ENCODE assay signal across 8 cellular contexts in genomic region chr6:144013486-144013909, GRCh38. TPM values are rescaled to one million over a fixed set of nuclear protein-coding genes. Genes with fewer than 3 reads are reported as not detected.
DNase-seq lines count a peak whose midpoint lies in the region; ATAC-seq, FAIRE-seq and TF ChIP-seq lines count a peak whose summit lies in the region.

No MANE protein-coding gene starts in this region.

- TF ChIP-seq POLR2A in esophagus squamous epithelium (IDR thresholded peaks at IDR 0.05), result no peak

- FAIRE-seq in HTR-8/SVneo (lab: Jason Lieb, UNC), result no peak

- peak; percentile 54 for ATAC-seq in naive thymus-derived CD4-positive, alpha-beta T cell
- no peak for ATAC-seq in GM18861 (IDR thresholded peaks at IDR 0.05; ENCODE audit: unreplicated experiment)

- H3K9me2 ChIP-seq in DOHH2 (replicated peaks; ENCODE audit: control insufficient read depth, low read length) (no peaks in the 10 kb centered on the region), OCI-LY1 (ENCODE audit: low read depth, low read length) (no peaks in the 10 kb centered on the region)

- no peak overlapping the region for H2AFZ ChIP-seq in OCI-LY1 (ENCODE audit: low read length)

- H4K20me1 ChIP-seq in DOHH2 (ENCODE audit: control insufficient read depth, insufficient read depth, low read depth, low read length), result no peaks in the 10 kb centered on the region
- no peaks in the 10 kb centered on the region for H4K20me1 ChIP-seq in OCI-LY1 (ENCODE audit: insufficient read depth, low read length)

- H3K27me3 ChIP-seq in DOHH2 (ENCODE audit: control insufficient read depth, low read length), result 0 out of 2 replicates have a peak, but pooled peaks cover 3% of the 10 kb centered on the region
- H3K27me3 ChIP-seq in OCI-LY1 (ENCODE audit: insufficient read depth, low read length), result no peaks in the 10 kb centered on the region
- H3K27me3 ChIP-seq in esophagus squamous epithelium, result no peaks in the 10 kb centered on the region
- H3K27me3 ChIP-seq in naive thymus-derived CD4-positive, alpha-beta T cell (ENCODE audit: control insufficient read depth in 2 of 2, insufficient read depth in 2 of 2, low read length in 2 of 2), result peaks cover 0 to 6% of the 10 kb centered on the region in 2 donors

- TF ChIP-seq CTCF in DOHH2 (IDR thresholded peaks at IDR 0.05; ENCODE audit: low read depth, low read length, poor library complexity, severe bottlenecking) (peak; percentile 85), OCI-LY1 (IDR thresholded peaks at IDR 0.05; ENCODE audit: low read length) (peak; percentile 83), esophagus squamous epithelium (IDR thresholded peaks at IDR 0.05) (peak; percentile 79 to 89 (median 88))

- no peaks in the 10 kb centered on the region for H3K36me3 ChIP-seq in DOHH2 (ENCODE audit: control insufficient read depth, low read length)
- no peaks in the 10 kb centered on the region for H3K36me3 ChIP-seq in OCI-LY1 (ENCODE audit: insufficient read depth, low read length)
- no peaks in the 10 kb centered on the region for H3K36me3 ChIP-seq in esophagus squamous epithelium
- no peaks in the 10 kb centered on the region for H3K36me3 ChIP-seq in naive thymus-derived CD4-positive, alpha-beta T cell (ENCODE audit: control insufficient read depth in 2 of 3, insufficient read depth in 3 of 3, low read length in 3 of 3)

- H3K4me2 ChIP-seq in DOHH2 (ENCODE audit: low read length), result no peak overlapping the region
- H3K4me2 ChIP-seq in OCI-LY1 (ENCODE audit: low read length), result no peak overlapping the region

- peak overlapping the region in 1 of 9 donors; percentile 9 for H3K27ac Mint-ChIP-seq in naive thymus-derived CD4-positive, alpha-beta T cell

- intact Hi-C loops in esophagus squamous epithelium (cut with DNase I), result loop anchor here (5.0 kb wide), 2 partner anchors 71 to 441 kb away; no protein-coding TSS in a partner anchor
- intact Hi-C loops in naive thymus-derived CD4-positive, alpha-beta T cell (cut with micrococcal nuclease), result loop anchor here (1.0 to 10.0 kb wide), 15 partner anchors 49 to 1869 kb away; partner anchors contain the start of genes NMBR (in 1 of the 2), SF3B5 (in 1 of the 2) and VTA1 (in 1 of the 2)

- H3K4me3 Mint-ChIP-seq in naive thymus-derived CD4-positive, alpha-beta T cell, result no peak overlapping the region

- POLR2A ChIA-PET in naive thymus-derived CD4-positive, alpha-beta T cell (lab: Charles Lee), result no interaction called here

- no peak overlapping the region for H3K9ac ChIP-seq in OCI-LY1 (ENCODE audit: low read length)

- no peaks in the 10 kb centered on the region for H3K79me2 ChIP-seq in DOHH2 (ENCODE audit: control insufficient read depth, low read length)
- no peaks in the 10 kb centered on the region for H3K79me2 ChIP-seq in OCI-LY1 (ENCODE audit: insufficient read depth, low read length)

- H3K27me3 Mint-ChIP-seq in naive thymus-derived CD4-positive, alpha-beta T cell, result peaks cover 11 to 45% (median 28%) of the 10 kb centered on the region in 5 donors

- WGBS in esophagus squamous epithelium, 2 donors, result 13 to 15% methylated on average over 8 of the region's 8 CpGs

- H3F3A ChIP-seq in DOHH2 (ENCODE audit: control insufficient read depth, insufficient read depth), result no peaks in the 10 kb centered on the region
- no peaks in the 10 kb centered on the region for H3F3A ChIP-seq in OCI-LY1 (ENCODE audit: insufficient read depth, low read length)

- peaks cover 0 to 2% (median 0%) of the 10 kb centered on the region in 11 donors for H3K9me3 Mint-ChIP-seq in naive thymus-derived CD4-positive, alpha-beta T cell

- peaks cover 0 to 3% (median 0%) of the 10 kb centered on the region in 5 donors for H3K36me3 Mint-ChIP-seq in naive thymus-derived CD4-positive, alpha-beta T cell

- H3K4me1 Mint-ChIP-seq in naive thymus-derived CD4-positive, alpha-beta T cell, result peaks cover 0 to 4% (median 0%) of the 10 kb centered on the region in 7 donors

- H3K4me3 ChIP-seq in DOHH2 (ENCODE audit: low read length) (no peak overlapping the region), OCI-LY1 (ENCODE audit: low read depth, low read length, poor library complexity, severe bottlenecking) (no peak overlapping the region), esophagus squamous epithelium (no peak overlapping the region)
- no peak overlapping the region for H3K4me3 ChIP-seq in naive thymus-derived CD4-positive, alpha-beta T cell (ENCODE audit: low read length)

- H3K27ac ChIP-seq in DOHH2 (ENCODE audit: low read depth, low read length), result no peak overlapping the region
- no peak overlapping the region for H3K27ac ChIP-seq in OCI-LY1 (ENCODE audit: low read depth, low read length, poor library complexity, severe bottlenecking)
- H3K27ac ChIP-seq in esophagus squamous epithelium, result no peak overlapping the region
- no peak overlapping the region for H3K27ac ChIP-seq in naive thymus-derived CD4-positive, alpha-beta T cell (ENCODE audit: low read depth, low read length)
- no peak overlapping the region for H3K27ac ChIP-seq in substantia nigra (ENCODE audit: low read depth, low read length, poor library complexity, severe bottlenecking)

- H3K9me3 ChIP-seq in DOHH2 (ENCODE audit: control insufficient read depth, insufficient read depth, low read length) (no peaks in the 10 kb centered on the region), OCI-LY1 (ENCODE audit: low read length) (no peaks in the 10 kb centered on the region), esophagus squamous epithelium (no peaks in the 10 kb centered on the region)
- no peaks in the 10 kb centered on the region for H3K9me3 ChIP-seq in naive thymus-derived CD4-positive, alpha-beta T cell (ENCODE audit: control insufficient read depth in 2 of 3, low read length in 3 of 3)

- H3K4me1 ChIP-seq in DOHH2 (ENCODE audit: control insufficient read depth, low read length), result no peaks in the 10 kb centered on the region
- H3K4me1 ChIP-seq in OCI-LY1 (ENCODE audit: insufficient read depth, low read length, severe bottlenecking), result no peaks in the 10 kb centered on the region
- H3K4me1 ChIP-seq in esophagus squamous epithelium, result peaks cover 0 to 2% (median 0%) of the 10 kb centered on the region in 3 donors
- no peaks in the 10 kb centered on the region for H3K4me1 ChIP-seq in naive thymus-derived CD4-positive, alpha-beta T cell (ENCODE audit: control insufficient read depth in 2 of 2, insufficient read depth in 2 of 2, low read length in 2 of 2)

- CTCF ChIA-PET in naive thymus-derived CD4-positive, alpha-beta T cell (lab: Charles Lee), result interaction anchor here (0.5 to 2.9 kb wide), 11 partner anchors 10 to 1867 kb away, joined by 3 to 24 read pairs (median 3); no protein-coding TSS in a partner anchor

- DNase-seq in HTR-8/SVneo (ENCODE audit: insufficient read length, low spot score) (peak; percentile 43), activated T-cell treated with anti-CD3 and anti-CD28 coated beads for 1 hour (ENCODE audit: low read depth) (peak; percentile 49), esophagus squamous epithelium (lab: John Stamatoyannopoulos, UW) (no peak), substantia nigra (lab: John Stamatoyannopoulos, UW) (peak in 31 of 49 donors; percentile 6 to 65 (median 32))
- DNase-seq in naive thymus-derived CD4-positive, alpha-beta T cell, result peak; percentile 18 to 58 (median 45)

RNA-seq across cellular contexts. Expression of gene PLAGL1, which starts 5.4 kb away (rescaled TPM):
- 10 to 100 TPM; 14.2 to 25.4 (median 15.8) TPM for total RNA-seq in esophagus squamous epithelium
- total RNA-seq in naive thymus-derived CD4-positive, alpha-beta T cell, result 10 to 100 TPM in 1 of 5 experiments, 1 to 10 TPM in 4; 4.0 to 11.2 (median 4.5) TPM
- 1 to 10 TPM in 1 of 2 donors, under 1 TPM in 1; 0.94 to 2.0 TPM for polyA plus RNA-seq in naive thymus-derived CD4-positive, alpha-beta T cell
